In genomic region chr5:149849990-149850910, GRCh38 we compare ENCODE assay signal across 24 cellular contexts.
"Had no signal": no experiment of that assay in that cellular context is flagged by ENCODE, and none has a peak within 500 bp of the region (broad histone marks: within the 10 kb centered on the region; RNA-seq: fewer than 3 reads in every experiment).

No MANE protein-coding gene starts in this region.

- H3K4me3 Mint-ChIP-seq: activated naive CD8-positive, alpha-beta T cell; mesothelial cell of epicardium; natural killer cell; neural progenitor cell; T-helper 2 cell treated with Interferon-gamma antibody and Interleukin-4, amounts not matched to agents 5 μg/mL and 100 μg/mL, for 36 hours had no signal

- H3K27ac Mint-ChIP-seq: activated naive CD8-positive, alpha-beta T cell; mesothelial cell of epicardium; natural killer cell; neural progenitor cell; T-helper 2 cell treated with Interferon-gamma antibody and Interleukin-4, amounts not matched to agents 5 μg/mL and 100 μg/mL, for 36 hours had no signal

- DNase-seq: activated CD4-positive, alpha-beta T cell treated with anti-CD3 and anti-CD28 coated beads for 48 hours; activated CD4-positive, alpha-beta T cell treated with anti-CD3 and anti-CD28 coated beads, Interleukin-2, amount 50 U/mL, for 48 hours; activated CD8-positive, alpha-beta memory T cell treated with anti-CD3 and anti-CD28 coated beads for 24 hours; activated effector memory CD4-positive, alpha-beta T cell treated with Interleukin-2 at 50 U/mL for 16 hours; activated naive CD4-positive, alpha-beta T cell treated with Interleukin-2 at 50 U/mL for 16 hours; anterior cingulate cortex; cerebellar nuclear complex; heart right ventricle; natural killer cell; occipital lobe; stimulated activated CD4-positive, alpha-beta T cell treated with anti-CD3 and anti-CD28 coated beads, Interleukin-15, amount 100 ng/mL, for 24 hours; stimulated activated CD4-positive, alpha-beta T cell treated with anti-CD3 and anti-CD28 coated beads, Interleukin-2, amount 100 ng/mL, for 24 hours; stimulated activated naive CD4-positive, alpha-beta T cell; T-helper 1 cell; tibial artery had no signal

- H3K4me1 Mint-ChIP-seq: mesothelial cell of epicardium, natural killer cell had no signal

- H3K4me3 ChIP-seq: heart right ventricle, neural progenitor cell, right atrium auricular region, smooth muscle cell, suprapubic skin, tibial artery had no signal

- H3K9me3 Mint-ChIP-seq: mesothelial cell of epicardium; natural killer cell; neural progenitor cell; T-helper 2 cell treated with Interferon-gamma antibody and Interleukin-4, amounts not matched to agents 5 μg/mL and 100 μg/mL, for 36 hours had no signal

- H3K36me3 ChIP-seq: neural progenitor cell had no signal

- H3K9ac ChIP-seq: neural progenitor cell, parathyroid adenoma had no signal

- H3K4me1 ChIP-seq: right atrium auricular region, suprapubic skin, tibial artery had no signal

- H3K9me3 ChIP-seq: heart right ventricle, right atrium auricular region, suprapubic skin, tibial artery had no signal

- H3K36me3 Mint-ChIP-seq: mesothelial cell of epicardium, natural killer cell, neural progenitor cell had no signal

- H3K27me3 Mint-ChIP-seq: activated naive CD8-positive, alpha-beta T cell had no signal

- ATAC-seq: heart right ventricle, natural killer cell had no signal

- H3K27me3 ChIP-seq: heart right ventricle, neural progenitor cell, right atrium auricular region, suprapubic skin, tibial artery had no signal

- H3K27ac ChIP-seq: neural progenitor cell, parathyroid adenoma, right atrium auricular region, suprapubic skin, tibial artery, VCaP had no signal
